In the genomic region with DNA sequence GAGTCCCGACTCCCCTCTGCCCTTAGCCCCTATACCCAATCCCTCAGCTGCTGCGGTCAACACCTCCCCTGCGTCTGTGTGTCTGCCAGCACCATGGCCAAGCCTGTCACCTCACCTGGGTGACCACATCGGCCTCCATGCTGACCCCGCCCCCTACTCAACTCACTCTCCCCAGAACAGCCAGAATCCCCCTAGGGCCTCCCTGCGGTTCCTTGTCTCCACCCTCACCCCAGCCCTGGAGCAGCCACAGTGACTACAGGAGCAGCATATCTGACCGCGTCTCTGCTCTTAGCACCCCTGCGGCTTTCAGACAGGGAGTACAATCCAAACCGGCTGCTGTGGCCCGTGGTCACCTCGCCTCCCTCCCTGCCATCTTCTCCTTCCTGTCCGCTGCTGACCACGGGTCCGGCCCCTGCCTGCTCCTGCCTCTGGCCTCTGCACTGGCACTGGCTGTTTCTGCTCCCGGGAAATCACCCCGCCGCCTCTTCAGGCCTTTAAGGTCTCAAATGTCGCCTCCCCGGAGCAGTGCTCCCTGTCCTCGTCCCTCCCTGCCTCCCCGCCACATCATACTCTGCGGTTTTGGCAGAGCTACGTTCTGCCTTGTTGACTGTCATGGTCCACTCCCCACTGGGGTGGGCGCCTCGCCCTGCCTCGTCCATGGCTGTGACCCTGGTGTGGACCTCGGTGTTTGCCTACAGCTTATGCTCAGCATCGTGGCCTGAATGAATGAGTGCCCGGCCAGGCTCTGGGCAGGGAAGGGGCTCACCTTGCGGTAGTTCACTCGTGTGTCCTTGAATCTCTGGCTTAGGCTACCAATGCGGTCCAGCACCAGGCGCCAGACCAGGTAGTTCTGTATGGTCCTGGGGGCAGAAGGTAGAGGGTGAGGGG, we compare ENCODE assay signal across 26 cellular contexts. TPM values are rescaled to one million over a fixed set of nuclear protein-coding genes. Genes with fewer than 3 reads are reported as not detected.
DNase-seq lines count a peak whose midpoint lies in the region; ATAC-seq and TF ChIP-seq lines count a peak whose summit lies in the region.
"Had no signal": no experiment of that assay in that cellular context is flagged by ENCODE, and none has a peak within 500 bp of the region (broad histone marks: within the 10 kb centered on the region; RNA-seq: fewer than 3 reads in every experiment).

No MANE protein-coding gene starts in this region.

- H3K27ac Mint-ChIP-seq in endodermal cell = no peak overlapping the region
- no peak overlapping the region for H3K27ac Mint-ChIP-seq in T-helper 2 cell treated with Interferon-gamma antibody and Interleukin-4, amounts not matched to agents 5 μg/mL and 100 μg/mL, for 36 hours
- H3K27ac Mint-ChIP-seq: activated naive CD4-positive, alpha-beta T cell treated with anti-CD3 and anti-CD28 coated beads for 36 hours; stimulated activated naive CD8-positive, alpha-beta T cell treated with anti-CD3 and anti-CD28 coated beads, Interleukin-15, Interleukin-2, amounts not matched to agents 100 ng/mL and 50 ng/mL, for 24 hours had no signal

- H3K4me1 Mint-ChIP-seq in endodermal cell = peaks cover 2% of the 10 kb centered on the region
- H3K4me1 Mint-ChIP-seq in T-helper 2 cell treated with Interferon-gamma antibody and Interleukin-4, amounts not matched to agents 5 μg/mL and 100 μg/mL, for 36 hours (ENCODE audit: low read depth) = no peaks in the 10 kb centered on the region

- no peak overlapping the region for H2BK120ac ChIP-seq in IMR-90 (ENCODE audit: low read depth, low read length)

- no peak overlapping the region for H2BK15ac ChIP-seq in IMR-90 (ENCODE audit: low read depth, low read length)

- H4K5ac ChIP-seq in IMR-90 (ENCODE audit: low read depth, low read length) = no peak overlapping the region

- dilution Hi-C loops in IMR-90 (cut with HindIII; ENCODE audit: low sequenced_read_pairs, unreplicated experiment) = no loop called here

- 0 out of 2 replicates have a peak, but pooled peaks cover 2% of the 10 kb centered on the region for H3K9me3 ChIP-seq in IMR-90 (ENCODE audit: control insufficient read depth, insufficient read depth, low read length)
- no peaks in the 10 kb centered on the region for H3K9me3 ChIP-seq in endodermal cell (ENCODE audit: control insufficient read depth, low read length)
- H3K9me3 ChIP-seq in osteoblast (ENCODE audit: low read depth, low read length) = no peaks in the 10 kb centered on the region
- H3K9me3 ChIP-seq in SK-N-SH = no peaks in the 10 kb centered on the region
- H3K9me3 ChIP-seq: psoas muscle had no signal

- no TSS peak for BruUV-seq in IMR-90 (replicated peaks; lab: Mats Ljungman, UMichigan)

- no peak overlapping the region for H3K56ac ChIP-seq in IMR-90 (ENCODE audit: extremely low read depth, insufficient read depth, low read length)

- H3K36me3 ChIP-seq in IMR-90 (ENCODE audit: control insufficient read depth, insufficient read depth, low read length) (no peaks in the 10 kb centered on the region), endodermal cell (ENCODE audit: control insufficient read depth, insufficient read depth, low read length) (no peaks in the 10 kb centered on the region), osteoblast (ENCODE audit: insufficient read depth, low read length) (no peaks in the 10 kb centered on the region), SK-N-SH (replicated peaks in 1 of 2; ENCODE audit: control insufficient read depth in 1 of 2, insufficient read depth in 2 of 2, low read length in 1 of 2) (no peaks in the 10 kb centered on the region)
- H3K36me3 ChIP-seq: ascending aorta, left ventricle myocardium inferior, tibial nerve had no signal

- intact Hi-C loops in IMR-90 (cut with micrococcal nuclease) = no loop called here

- 65% methylated on average over 18 of the region's 34 CpGs; no CpG with 5 or more reads in 1 of the 2 experiments for WGBS in IMR-90 (ENCODE audit: extremely low coverage in 2 of 2, insufficient read length in 1 of 2), 2 experiments
- 83 to 84% methylated on average over 30 to 34 of the region's 34 CpGs for WGBS in endodermal cell (ENCODE audit: insufficient coverage in 1 of 2, insufficient read length in 1 of 2), 2 experiments
- WGBS in SK-N-SH (ENCODE audit: low lambda C conversion rate) = 46% methylated on average over 32 of the region's 34 CpGs

- H3K23ac ChIP-seq in IMR-90 (ENCODE audit: low read depth, low read length) = no peak overlapping the region

- H2AFZ ChIP-seq in IMR-90 (replicated peaks; ENCODE audit: low read length, poor library complexity) = peak overlapping the region; percentile 63
- no peak overlapping the region for H2AFZ ChIP-seq in osteoblast (ENCODE audit: low read length)
- H2AFZ ChIP-seq in SK-N-SH (ENCODE audit: low read depth) = no peak overlapping the region

- H3K9me1 ChIP-seq in IMR-90 (ENCODE audit: insufficient read depth, low read length) = no peaks in the 10 kb centered on the region

- H2BK5ac ChIP-seq in IMR-90 (ENCODE audit: low read depth, low read length, poor library complexity, severe bottlenecking) = no peak overlapping the region

- H3K4me1 ChIP-seq in IMR-90 (ENCODE audit: control insufficient read depth, insufficient read depth, low read length) (no peaks in the 10 kb centered on the region; the same call in 1 of the 2 replicates), endodermal cell (ENCODE audit: control insufficient read depth, insufficient read depth, low read length) (no peaks in the 10 kb centered on the region), osteoblast (ENCODE audit: insufficient read depth, low read length) (no peaks in the 10 kb centered on the region), SK-N-SH (ENCODE audit: control insufficient read depth in 1 of 2, insufficient read depth in 2 of 2, low read depth in 1 of 2, low read length in 1 of 2) (peaks cover 0 to 11% of the 10 kb centered on the region in 2 experiments; a peak in 2 of 4 replicates)
- H3K4me1 ChIP-seq: ascending aorta, psoas muscle had no signal

- H3K4me3 Mint-ChIP-seq in endodermal cell = no peak overlapping the region
- no peak overlapping the region for H3K4me3 Mint-ChIP-seq in T-helper 2 cell treated with Interferon-gamma antibody and Interleukin-4, amounts not matched to agents 5 μg/mL and 100 μg/mL, for 36 hours
- H3K4me3 Mint-ChIP-seq: activated naive CD4-positive, alpha-beta T cell treated with anti-CD3 and anti-CD28 coated beads for 36 hours; stimulated activated naive CD8-positive, alpha-beta T cell treated with anti-CD3 and anti-CD28 coated beads, Interleukin-15, Interleukin-2, amounts not matched to agents 100 ng/mL and 50 ng/mL, for 24 hours had no signal

- TF ChIP-seq RAD21 in IMR-90 (IDR thresholded peaks at IDR 0.05; ENCODE audit: low read length) = no peak
- no peak for TF ChIP-seq RAD21 in SK-N-SH (IDR thresholded peaks at IDR 0.05; ENCODE audit: low read length)

- H4K20me1 ChIP-seq in IMR-90 (ENCODE audit: insufficient read depth, low read length) (no peaks in the 10 kb centered on the region), osteoblast (ENCODE audit: insufficient read depth, low read length) (no peaks in the 10 kb centered on the region), SK-N-SH (ENCODE audit: insufficient read depth) (no peaks in the 10 kb centered on the region)

- POLR2A ChIA-PET in IMR-90 (lab: Charles Lee; ENCODE audit: unreplicated experiment) = no interaction called here
- POLR2A ChIA-PET in SK-N-SH (lab: Yijun Ruan, JAX) = no interaction called here

- H4K8ac ChIP-seq in IMR-90 (ENCODE audit: low read depth in 2 of 2, low read length in 2 of 2) = no peak overlapping the region

- no peaks in the 10 kb centered on the region for H3K79me1 ChIP-seq in IMR-90 (ENCODE audit: low read depth in 1 of 2, low read length in 2 of 2)

- no peak overlapping the region for H2AK5ac ChIP-seq in IMR-90 (ENCODE audit: low read depth, low read length)

- no peak overlapping the region for H3K14ac ChIP-seq in IMR-90 (replicated peaks; ENCODE audit: low read depth, low read length)

- peaks cover 7% of the 10 kb centered on the region for H3K9me3 Mint-ChIP-seq in endodermal cell
- H3K9me3 Mint-ChIP-seq in T-helper 2 cell treated with Interferon-gamma antibody and Interleukin-4, amounts not matched to agents 5 μg/mL and 100 μg/mL, for 36 hours = no peaks in the 10 kb centered on the region
- H3K9me3 Mint-ChIP-seq: stimulated activated naive CD8-positive, alpha-beta T cell treated with anti-CD3 and anti-CD28 coated beads, Interleukin-15, Interleukin-2, amounts not matched to agents 100 ng/mL and 50 ng/mL, for 24 hours had no signal

- H3K4me3 ChIP-seq in IMR-90 (ENCODE audit: insufficient read depth, low read depth, low read length) (no peak overlapping the region), endodermal cell (ENCODE audit: low read length) (no peak overlapping the region), osteoblast (ENCODE audit: insufficient read depth, low read length) (no peak overlapping the region), SK-N-SH (ENCODE audit: low read depth in 2 of 2, low read length in 1 of 2) (no peak overlapping the region)
- H3K4me3 ChIP-seq: ascending aorta, dorsolateral prefrontal cortex, left ventricle myocardium inferior, psoas muscle, tibial nerve had no signal

- no peak overlapping the region for H3K4ac ChIP-seq in IMR-90 (ENCODE audit: low read depth, low read length)

- H4K91ac ChIP-seq in IMR-90 (ENCODE audit: insufficient read depth, low read depth, low read length) = no peak overlapping the region

- peak; percentile 17 for DNase-seq in activated CD4-positive, CD25-positive, alpha-beta regulatory T cell treated with anti-CD3 and anti-CD28 coated beads, Interleukin-2, amount 50 U/mL, for 72 hours
- DNase-seq in activated CD4-positive, CD25-positive, alpha-beta regulatory T cell (lab: John Stamatoyannopoulos, UW) = no peak
- DNase-seq in IMR-90 = no peak
- peak; percentile 42 for DNase-seq in endodermal cell
- peak; percentile 47 for DNase-seq in osteoblast (ENCODE audit: insufficient read length, low spot score, missing footprints)
- DNase-seq in T-helper 2 cell treated with Interferon-gamma antibody and Interleukin-4, amounts not matched to agents 5 μg/mL and 100 μg/mL, for 36 hours (ENCODE audit: low spot score) = no peak
- DNase-seq in SK-N-SH = no peak
- DNase-seq: activated naive CD4-positive, alpha-beta T cell treated with anti-CD3 and anti-CD28 coated beads for 36 hours; central memory CD4-positive, alpha-beta T cell; COR-L47; DMS79; left ventricle myocardium inferior; NCI-H2029 treated with DMSO at 0.1 percent for 48 hours; NCI-H446; PC-3; psoas muscle; small intestine; stimulated activated CD4-positive, alpha-beta T cell treated with anti-CD3 and anti-CD28 coated beads, Interleukin-2, amount 100 ng/mL, for 48 hours; T-helper 1 cell had no signal

- H3K27ac ChIP-seq in IMR-90 (ENCODE audit: insufficient read depth, low read length) (no peak overlapping the region), endodermal cell (ENCODE audit: low read depth, low read length) (no peak overlapping the region), osteoblast (ENCODE audit: low read depth, low read length) (no peak overlapping the region), SK-N-SH (ENCODE audit: low read depth in 2 of 2, low read length in 1 of 2) (no peak overlapping the region)
- H3K27ac ChIP-seq: 22Rv1, ascending aorta, dorsolateral prefrontal cortex, left ventricle myocardium inferior, psoas muscle, tibial nerve had no signal

- CTCF ChIA-PET in IMR-90 (lab: Yijun Ruan, JAX) (no interaction called here), SK-N-SH (lab: Yijun Ruan, JAX) (no interaction called here)

- TF ChIP-seq CTCF in IMR-90 (conservative IDR thresholded peaks at IDR 0.05; ENCODE audit: low read depth, low read length) (no peak), endodermal cell (conservative IDR thresholded peaks at IDR 0.05) (no peak), osteoblast (IDR thresholded peaks at IDR 0.05; ENCODE audit: extremely low read depth, low read depth, low read length) (no peak), SK-N-SH (IDR thresholded peaks at IDR 0.05) (no peak)

- no peak overlapping the region for H2AK9ac ChIP-seq in IMR-90 (replicated peaks; ENCODE audit: low read depth, low read length, poor library complexity)

- no peaks in the 10 kb centered on the region for H3K36me3 Mint-ChIP-seq in endodermal cell (ENCODE audit: low read depth)
- H3K36me3 Mint-ChIP-seq in T-helper 2 cell treated with Interferon-gamma antibody and Interleukin-4, amounts not matched to agents 5 μg/mL and 100 μg/mL, for 36 hours (ENCODE audit: low read depth) = no peaks in the 10 kb centered on the region

- ATAC-seq in IMR-90 (ENCODE audit: low read depth) (no peak), GM19351 (IDR thresholded peaks at IDR 0.05; ENCODE audit: unreplicated experiment) (no peak)
- ATAC-seq: PC-3, psoas muscle had no signal

- no peak overlapping the region for H3K18ac ChIP-seq in IMR-90 (ENCODE audit: low read depth, low read length)

- no peak for TF ChIP-seq EP300 in SK-N-SH (IDR thresholded peaks at IDR 0.05; ENCODE audit: borderline replicate concordance in 1 of 2, low read depth in 1 of 2, low read length in 1 of 2)

- no peak for TF ChIP-seq POLR2A in IMR-90 (IDR thresholded peaks at IDR 0.05; ENCODE audit: low read depth, low read length)

- no peak overlapping the region for H3K4me2 ChIP-seq in IMR-90 (ENCODE audit: low read depth, low read length)
- no peak overlapping the region for H3K4me2 ChIP-seq in osteoblast (ENCODE audit: insufficient read depth, low read length)
- no peak overlapping the region for H3K4me2 ChIP-seq in SK-N-SH

- in situ Hi-C loops in IMR-90 (cut with MboI; ENCODE audit: low sequenced_read_pairs) = no loop called here

- H3F3A ChIP-seq in SK-N-SH (replicated peaks; ENCODE audit: insufficient read depth) = no peaks in the 10 kb centered on the region

- H3K27me3 ChIP-seq in IMR-90 (ENCODE audit: control insufficient read depth, insufficient read depth, low read length) (no peaks in the 10 kb centered on the region; the same call in 1 of the 2 replicates), endodermal cell (ENCODE audit: control insufficient read depth, insufficient read depth, low read length, poor library complexity, severe bottlenecking) (no peaks in the 10 kb centered on the region), osteoblast (ENCODE audit: insufficient read depth, low read length) (no peaks in the 10 kb centered on the region), SK-N-SH (ENCODE audit: insufficient read depth) (no peaks in the 10 kb centered on the region)
- H3K27me3 ChIP-seq: ascending aorta had no signal

- H3K9me2 ChIP-seq in SK-N-SH = no peaks in the 10 kb centered on the region

- H3K79me2 ChIP-seq in osteoblast (ENCODE audit: insufficient read depth, low read length) (no peaks in the 10 kb centered on the region), SK-N-SH (ENCODE audit: insufficient read depth) (no peaks in the 10 kb centered on the region)

- peaks cover under 1% of the 10 kb centered on the region for H3K27me3 Mint-ChIP-seq in endodermal cell (ENCODE audit: insufficient read depth)
- peaks cover 6% of the 10 kb centered on the region for H3K27me3 Mint-ChIP-seq in T-helper 2 cell treated with Interferon-gamma antibody and Interleukin-4, amounts not matched to agents 5 μg/mL and 100 μg/mL, for 36 hours (ENCODE audit: low read depth)
- H3K27me3 Mint-ChIP-seq: stimulated activated naive CD8-positive, alpha-beta T cell treated with anti-CD3 and anti-CD28 coated beads, Interleukin-15, Interleukin-2, amounts not matched to agents 100 ng/mL and 50 ng/mL, for 24 hours had no signal

- no peak overlapping the region for H3K9ac ChIP-seq in IMR-90 (ENCODE audit: low read depth, low read length)
- no peak overlapping the region for H3K9ac ChIP-seq in endodermal cell (ENCODE audit: extremely low read depth, low read length, poor library complexity, severe bottlenecking)
- no peak overlapping the region for H3K9ac ChIP-seq in SK-N-SH

- no peak overlapping the region for H2BK20ac ChIP-seq in IMR-90 (ENCODE audit: low read depth, low read length)

RNA-seq across cellular contexts. Expression of a gene that starts 11.1 kb away (rescaled TPM):
- total RNA-seq in IMR-90 (2012; rRNA removed) (8.1 and 10.9 TPM in 2 replicates), endodermal cell (10 to 100 TPM; 33.4 to 34.4 TPM), osteoblast (8.0 and 9.4 TPM in 2 replicates)
- polyA plus RNA-seq in IMR-90 (2012; rRNA removed) (22.3 and 23.0 TPM in 2 replicates), SK-N-SH (2012; rRNA removed) (28.0 and 33.7 TPM in 2 replicates)
- polyA plus RNA-seq in IMR-90 (2012; cell fraction: cytosol; rRNA removed) = 23.1 and 35.9 TPM in 2 replicates
- 23.6 and 41.8 TPM in 2 replicates for polyA plus RNA-seq in IMR-90 (2012; cell fraction: nucleus; rRNA removed; ENCODE audit: low replicate concordance)
- polyA plus RNA-seq in endodermal cell (2013, experiment 1 of 2) = 33.4 TPM
- polyA plus RNA-seq in endodermal cell (2013, experiment 2 of 2) = 29.0 TPM
- 13.0 and 22.1 TPM in 2 replicates for polyA plus RNA-seq in SK-N-SH (2012; cell fraction: cytosol; rRNA removed)
- 43.9 and 44.0 TPM in 2 replicates for polyA plus RNA-seq in SK-N-SH (2012; cell fraction: nucleus; rRNA removed)

RNA-seq across cellular contexts. Expression of a gene that starts 35.1 kb away (rescaled TPM):
- total RNA-seq in IMR-90 (2012; rRNA removed) (under 0.01 TPM in 2 replicates), endodermal cell (under 1 TPM in 1 of 2 donors, not detected in 1; 0.42 TPM), osteoblast (under 0.01 TPM in 1 of 2 replicates, not detected in the other)
- polyA plus RNA-seq in IMR-90 (2012; rRNA removed) (0.12 and 0.20 TPM in 2 replicates), SK-N-SH (2012; rRNA removed) (0.16 and 0.26 TPM in 2 replicates)
- 0.11 TPM in 1 of 2 replicates, not detected in the other for polyA plus RNA-seq in IMR-90 (2012; cell fraction: cytosol; rRNA removed)
- 0.47 and 0.96 TPM in 2 replicates for polyA plus RNA-seq in IMR-90 (2012; cell fraction: nucleus; rRNA removed; ENCODE audit: low replicate concordance)
- 3.1 TPM for polyA plus RNA-seq in endodermal cell (2013, experiment 1 of 2)
- 0.79 TPM for polyA plus RNA-seq in endodermal cell (2013, experiment 2 of 2)
- 0.22 and 0.35 TPM in 2 replicates for polyA plus RNA-seq in SK-N-SH (2012; cell fraction: cytosol; rRNA removed)
- polyA plus RNA-seq in SK-N-SH (2012; cell fraction: nucleus; rRNA removed) = 0.42 and 1.0 TPM in 2 replicates
- total RNA-seq: ascending aorta, HT1080, PC-3 had no signal

RNA-seq across cellular contexts. Expression of a gene that starts 41.5 kb away (rescaled TPM):
- total RNA-seq in IMR-90 (2012; rRNA removed) = 1.3 and 1.7 TPM in 2 replicates
- 4.2 and 4.6 TPM in 2 replicates for polyA plus RNA-seq in IMR-90 (2012; rRNA removed)
- polyA plus RNA-seq in IMR-90 (2012; cell fraction: cytosol; rRNA removed) = 3.1 and 5.7 TPM in 2 replicates
- 32.3 and 65.2 TPM in 2 replicates for polyA plus RNA-seq in IMR-90 (2012; cell fraction: nucleus; rRNA removed; ENCODE audit: low replicate concordance)
- total RNA-seq in endodermal cell = under 1 TPM; 0.29 to 0.46 TPM
- 1.1 TPM for polyA plus RNA-seq in endodermal cell (2013, experiment 1 of 2)
- polyA plus RNA-seq in endodermal cell (2013, experiment 2 of 2) = 0.95 TPM
- total RNA-seq in osteoblast = 29.2 and 36.6 TPM in 2 replicates
- polyA plus RNA-seq in SK-N-SH (2012; rRNA removed) = 0.19 and 0.28 TPM in 2 replicates
- 0.03 and 0.08 TPM in 2 replicates for polyA plus RNA-seq in SK-N-SH (2012; cell fraction: cytosol; rRNA removed)
- polyA plus RNA-seq in SK-N-SH (2012; cell fraction: nucleus; rRNA removed) = 0.61 and 0.96 TPM in 2 replicates

Comparison
In these comparisons a context has a peak if more than half of its experiments do, and no peak if none do; other contexts are left out.
1. DNase-seq: peak in activated CD4-positive, CD25-positive, alpha-beta regulatory T cell treated with anti-CD3 and anti-CD28 coated beads, Interleukin-2, amount 50 U/mL, for 72 hours (single experiment), endodermal cell (single experiment) and osteoblast (single experiment); none in activated CD4-positive, CD25-positive, alpha-beta regulatory T cell (0 of 4), IMR-90 (single experiment), T-helper 2 cell treated with Interferon-gamma antibody and Interleukin-4, amounts not matched to agents 5 μg/mL and 100 μg/mL, for 36 hours (single experiment) and SK-N-SH (single experiment).
2. RNA of a gene that starts 41.5 kb away (total RNA-seq): 29.2 to 36.6 TPM in osteoblast; 1.3 to 1.7 TPM in IMR-90 and 0.29 to 0.46 TPM in endodermal cell; every median in the first group is over 10 times any median in the second.